Comparison of ENCODE assay signal across 1 cellular context in the genomic region with DNA sequence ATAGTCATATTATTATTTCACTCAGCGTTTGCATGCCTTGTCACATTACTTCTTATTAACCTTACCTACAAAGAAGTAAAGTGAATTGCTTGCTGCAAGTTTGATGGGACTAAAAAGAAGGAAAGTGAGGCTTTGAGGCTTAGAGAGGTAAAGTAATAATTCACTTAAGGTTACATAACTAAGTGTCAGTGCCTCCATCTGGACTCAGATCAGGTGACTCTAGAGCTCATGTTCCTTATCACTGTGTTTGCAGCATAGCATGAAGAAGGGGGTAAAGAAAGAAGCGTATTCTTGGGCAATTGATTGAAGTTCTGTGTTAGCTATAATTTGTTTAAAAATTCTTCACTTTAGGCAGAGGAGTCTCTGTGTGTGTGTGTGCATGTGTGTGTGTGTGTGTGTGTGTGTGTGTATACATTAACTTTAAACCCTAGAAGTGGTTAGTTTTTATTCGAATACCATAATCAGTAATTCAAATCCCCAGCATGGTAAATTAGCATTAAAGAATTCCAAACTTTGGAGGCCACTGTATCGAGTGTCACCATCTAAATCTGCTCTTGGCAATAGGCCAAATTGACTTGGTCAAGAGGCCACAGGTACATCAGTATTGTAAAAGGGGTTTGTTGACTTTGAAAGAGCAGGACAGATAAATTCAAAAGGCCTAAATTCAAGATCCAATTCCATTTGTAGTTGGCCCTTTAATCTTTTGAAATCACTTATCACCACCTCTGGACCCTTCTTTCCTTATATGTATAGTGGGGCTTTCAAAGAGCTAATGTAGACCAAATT.
TF ChIP-seq lines count a peak whose summit lies in the region.

No MANE protein-coding gene starts in this region.

TF ChIP-seq in K562, 482 proteins besides CTCF, POLR2A, EP300 and RAD21:
- TF ChIP-seq NFIC (IDR thresholded peaks at IDR 0.05): peak; percentile 94
- TF ChIP-seq FIP1L1 (IDR thresholded peaks at IDR 0.05; ENCODE audit: low read depth, low read length, poor library complexity, severe bottlenecking): no peak
- TF ChIP-seq, protein P1, sequence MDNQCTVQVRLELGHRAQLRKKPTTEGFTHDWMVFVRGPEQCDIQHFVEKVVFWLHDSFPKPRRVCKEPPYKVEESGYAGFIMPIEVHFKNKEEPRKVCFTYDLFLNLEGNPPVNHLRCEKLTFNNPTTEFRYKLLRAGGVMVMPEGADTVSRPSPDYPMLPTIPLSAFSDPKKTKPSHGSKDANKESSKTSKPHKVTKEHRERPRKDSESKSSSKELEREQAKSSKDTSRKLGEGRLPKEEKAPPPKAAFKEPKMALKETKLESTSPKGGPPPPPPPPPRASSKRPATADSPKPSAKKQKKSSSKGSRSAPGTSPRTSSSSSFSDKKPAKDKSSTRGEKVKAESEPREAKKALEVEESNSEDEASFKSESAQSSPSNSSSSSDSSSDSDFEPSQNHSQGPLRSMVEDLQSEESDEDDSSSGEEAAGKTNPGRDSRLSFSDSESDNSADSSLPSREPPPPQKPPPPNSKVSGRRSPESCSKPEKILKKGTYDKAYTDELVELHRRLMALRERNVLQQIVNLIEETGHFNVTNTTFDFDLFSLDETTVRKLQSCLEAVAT (IDR thresholded peaks at IDR 0.05): no peak
- TF ChIP-seq ZNF274 (IDR thresholded peaks at IDR 0.05; ENCODE audit: borderline replicate concordance, low read depth, low read length): no peak
- TF ChIP-seq PBX2 (CRISPR knock-in tag; IDR thresholded peaks at IDR 0.05; ENCODE audit: low read depth): no peak
- peak; percentile 77 for TF ChIP-seq PBX2 (tag; conservative IDR thresholded peaks at IDR 0.05; ENCODE audit: low read depth)
- 0 out of 2 replicates have a peak, but pooled peaks have one; percentile 23 for TF ChIP-seq FOXJ2 (tag; IDR thresholded peaks at IDR 0.05)
- peak; percentile 76 for TF ChIP-seq NFIX (CRISPR knock-in tag; IDR thresholded peaks at IDR 0.05; ENCODE audit: low read depth)
- 0 out of 2 replicates have a peak, but pooled peaks have one; percentile 22 for TF ChIP-seq DPF2 (IDR thresholded peaks at IDR 0.05)
- TF ChIP-seq CBFA2T3 (IDR thresholded peaks at IDR 0.05): peak; percentile 49
- no peak for TF ChIP-seq KLF10 (CRISPR knock-in tag; IDR thresholded peaks at IDR 0.05)
- no peak for TF ChIP-seq ZNF239 (CRISPR knock-in tag; IDR thresholded peaks at IDR 0.05)
- no peak for TF ChIP-seq ZNF24 (IDR thresholded peaks at IDR 0.05)
- peak; percentile 36 for TF ChIP-seq CBFA2T2 (conservative IDR thresholded peaks at IDR 0.05)
- TF ChIP-seq USF2 (CRISPR knock-in tag; IDR thresholded peaks at IDR 0.05): 0 out of 2 replicates have a peak, but pooled peaks have one; percentile 21
- TF ChIP-seq MCM5 (IDR thresholded peaks at IDR 0.05; ENCODE audit: low read depth): no peak
- peak; percentile 68 for TF ChIP-seq PKNOX1 (IDR thresholded peaks at IDR 0.05)
- peak; percentile 71 for TF ChIP-seq MEIS2 (IDR thresholded peaks at IDR 0.05; ENCODE audit: partially characterized antibody)
- no peak for TF ChIP-seq ZNF717 (CRISPR knock-in tag; IDR thresholded peaks at IDR 0.05)
- TF ChIP-seq ARID1B (IDR thresholded peaks at IDR 0.05): peak; percentile 24
- TF ChIP-seq HDAC6 (IDR thresholded peaks at IDR 0.05; ENCODE audit: low read depth, low read length): no peak
- TF ChIP-seq, protein P2, sequence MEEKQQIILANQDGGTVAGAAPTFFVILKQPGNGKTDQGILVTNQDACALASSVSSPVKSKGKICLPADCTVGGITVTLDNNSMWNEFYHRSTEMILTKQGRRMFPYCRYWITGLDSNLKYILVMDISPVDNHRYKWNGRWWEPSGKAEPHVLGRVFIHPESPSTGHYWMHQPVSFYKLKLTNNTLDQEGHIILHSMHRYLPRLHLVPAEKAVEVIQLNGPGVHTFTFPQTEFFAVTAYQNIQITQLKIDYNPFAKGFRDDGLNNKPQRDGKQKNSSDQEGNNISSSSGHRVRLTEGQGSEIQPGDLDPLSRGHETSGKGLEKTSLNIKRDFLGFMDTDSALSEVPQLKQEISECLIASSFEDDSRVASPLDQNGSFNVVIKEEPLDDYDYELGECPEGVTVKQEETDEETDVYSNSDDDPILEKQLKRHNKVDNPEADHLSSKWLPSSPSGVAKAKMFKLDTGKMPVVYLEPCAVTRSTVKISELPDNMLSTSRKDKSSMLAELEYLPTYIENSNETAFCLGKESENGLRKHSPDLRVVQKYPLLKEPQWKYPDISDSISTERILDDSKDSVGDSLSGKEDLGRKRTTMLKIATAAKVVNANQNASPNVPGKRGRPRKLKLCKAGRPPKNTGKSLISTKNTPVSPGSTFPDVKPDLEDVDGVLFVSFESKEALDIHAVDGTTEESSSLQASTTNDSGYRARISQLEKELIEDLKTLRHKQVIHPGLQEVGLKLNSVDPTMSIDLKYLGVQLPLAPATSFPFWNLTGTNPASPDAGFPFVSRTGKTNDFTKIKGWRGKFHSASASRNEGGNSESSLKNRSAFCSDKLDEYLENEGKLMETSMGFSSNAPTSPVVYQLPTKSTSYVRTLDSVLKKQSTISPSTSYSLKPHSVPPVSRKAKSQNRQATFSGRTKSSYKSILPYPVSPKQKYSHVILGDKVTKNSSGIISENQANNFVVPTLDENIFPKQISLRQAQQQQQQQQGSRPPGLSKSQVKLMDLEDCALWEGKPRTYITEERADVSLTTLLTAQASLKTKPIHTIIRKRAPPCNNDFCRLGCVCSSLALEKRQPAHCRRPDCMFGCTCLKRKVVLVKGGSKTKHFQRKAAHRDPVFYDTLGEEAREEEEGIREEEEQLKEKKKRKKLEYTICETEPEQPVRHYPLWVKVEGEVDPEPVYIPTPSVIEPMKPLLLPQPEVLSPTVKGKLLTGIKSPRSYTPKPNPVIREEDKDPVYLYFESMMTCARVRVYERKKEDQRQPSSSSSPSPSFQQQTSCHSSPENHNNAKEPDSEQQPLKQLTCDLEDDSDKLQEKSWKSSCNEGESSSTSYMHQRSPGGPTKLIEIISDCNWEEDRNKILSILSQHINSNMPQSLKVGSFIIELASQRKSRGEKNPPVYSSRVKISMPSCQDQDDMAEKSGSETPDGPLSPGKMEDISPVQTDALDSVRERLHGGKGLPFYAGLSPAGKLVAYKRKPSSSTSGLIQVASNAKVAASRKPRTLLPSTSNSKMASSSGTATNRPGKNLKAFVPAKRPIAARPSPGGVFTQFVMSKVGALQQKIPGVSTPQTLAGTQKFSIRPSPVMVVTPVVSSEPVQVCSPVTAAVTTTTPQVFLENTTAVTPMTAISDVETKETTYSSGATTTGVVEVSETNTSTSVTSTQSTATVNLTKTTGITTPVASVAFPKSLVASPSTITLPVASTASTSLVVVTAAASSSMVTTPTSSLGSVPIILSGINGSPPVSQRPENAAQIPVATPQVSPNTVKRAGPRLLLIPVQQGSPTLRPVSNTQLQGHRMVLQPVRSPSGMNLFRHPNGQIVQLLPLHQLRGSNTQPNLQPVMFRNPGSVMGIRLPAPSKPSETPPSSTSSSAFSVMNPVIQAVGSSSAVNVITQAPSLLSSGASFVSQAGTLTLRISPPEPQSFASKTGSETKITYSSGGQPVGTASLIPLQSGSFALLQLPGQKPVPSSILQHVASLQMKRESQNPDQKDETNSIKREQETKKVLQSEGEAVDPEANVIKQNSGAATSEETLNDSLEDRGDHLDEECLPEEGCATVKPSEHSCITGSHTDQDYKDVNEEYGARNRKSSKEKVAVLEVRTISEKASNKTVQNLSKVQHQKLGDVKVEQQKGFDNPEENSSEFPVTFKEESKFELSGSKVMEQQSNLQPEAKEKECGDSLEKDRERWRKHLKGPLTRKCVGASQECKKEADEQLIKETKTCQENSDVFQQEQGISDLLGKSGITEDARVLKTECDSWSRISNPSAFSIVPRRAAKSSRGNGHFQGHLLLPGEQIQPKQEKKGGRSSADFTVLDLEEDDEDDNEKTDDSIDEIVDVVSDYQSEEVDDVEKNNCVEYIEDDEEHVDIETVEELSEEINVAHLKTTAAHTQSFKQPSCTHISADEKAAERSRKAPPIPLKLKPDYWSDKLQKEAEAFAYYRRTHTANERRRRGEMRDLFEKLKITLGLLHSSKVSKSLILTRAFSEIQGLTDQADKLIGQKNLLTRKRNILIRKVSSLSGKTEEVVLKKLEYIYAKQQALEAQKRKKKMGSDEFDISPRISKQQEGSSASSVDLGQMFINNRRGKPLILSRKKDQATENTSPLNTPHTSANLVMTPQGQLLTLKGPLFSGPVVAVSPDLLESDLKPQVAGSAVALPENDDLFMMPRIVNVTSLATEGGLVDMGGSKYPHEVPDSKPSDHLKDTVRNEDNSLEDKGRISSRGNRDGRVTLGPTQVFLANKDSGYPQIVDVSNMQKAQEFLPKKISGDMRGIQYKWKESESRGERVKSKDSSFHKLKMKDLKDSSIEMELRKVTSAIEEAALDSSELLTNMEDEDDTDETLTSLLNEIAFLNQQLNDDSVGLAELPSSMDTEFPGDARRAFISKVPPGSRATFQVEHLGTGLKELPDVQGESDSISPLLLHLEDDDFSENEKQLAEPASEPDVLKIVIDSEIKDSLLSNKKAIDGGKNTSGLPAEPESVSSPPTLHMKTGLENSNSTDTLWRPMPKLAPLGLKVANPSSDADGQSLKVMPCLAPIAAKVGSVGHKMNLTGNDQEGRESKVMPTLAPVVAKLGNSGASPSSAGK (IDR thresholded peaks at IDR 0.05): 0 out of 2 replicates have a peak, but pooled peaks have one; percentile 11
- no peak for TF ChIP-seq NUFIP1 (IDR thresholded peaks at IDR 0.05; ENCODE audit: partially characterized antibody)
- TF ChIP-seq CEBPB (tag; IDR thresholded peaks at IDR 0.05): peak; percentile 45; the same call in 1 of the 2 replicates
- TF ChIP-seq COPS2 (conservative IDR thresholded peaks at IDR 0.05): no peak
- no peak for TF ChIP-seq ZNF766 (CRISPR knock-in tag; conservative IDR thresholded peaks at IDR 0.05)
- no peak for TF ChIP-seq ZNF121 (CRISPR knock-in tag; conservative IDR thresholded peaks at IDR 0.05)
- 0 out of 2 replicates have a peak, but pooled peaks have one; percentile 16 for TF ChIP-seq TCF3 (CRISPR knock-in tag; IDR thresholded peaks at IDR 0.05)
- 0 out of 2 replicates have a peak, but pooled peaks have one; percentile 9 for TF ChIP-seq NCOR1 (IDR thresholded peaks at IDR 0.05)
- TF ChIP-seq HNRNPK (IDR thresholded peaks at IDR 0.05; ENCODE audit: low read depth, low read length, poor library complexity, severe bottlenecking): no peak
